In the genomic region with DNA sequence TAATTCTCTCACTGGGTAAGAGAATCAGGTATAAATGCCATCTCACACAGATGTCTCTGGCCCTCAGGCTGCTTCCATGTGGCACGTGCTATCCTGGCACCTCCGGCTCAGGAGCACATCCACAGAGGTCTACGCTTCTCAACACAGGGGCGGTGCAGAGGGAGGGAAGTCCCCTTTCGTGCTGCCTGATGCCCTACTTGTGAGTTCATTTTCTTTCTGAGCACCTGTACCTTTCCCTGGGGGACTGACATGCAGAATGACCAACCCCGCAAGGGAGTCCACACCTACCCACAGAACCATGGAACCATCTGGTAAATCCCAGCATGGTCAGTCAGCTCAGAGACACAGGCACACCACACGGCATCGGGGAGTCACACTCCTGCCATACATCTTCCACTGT, we compare ENCODE assay signal across 11 cellular contexts.
DNase-seq lines count a peak whose midpoint lies in the region; ATAC-seq and TF ChIP-seq lines count a peak whose summit lies in the region.
"Had no signal": no experiment of that assay in that cellular context is flagged by ENCODE, and none has a peak within 500 bp of the region (broad histone marks: within the 10 kb centered on the region; RNA-seq: fewer than 3 reads in every experiment).

No MANE protein-coding gene starts in this region.

- H3K4me1 Mint-ChIP-seq in activated T-cell treated with anti-CD3 and anti-CD28 coated beads, Interleukin-2, amount 50 U/mL, for 72 hours (ENCODE audit: low read depth): peaks cover 40% of the 10 kb centered on the region
- peaks cover 44% of the 10 kb centered on the region for H3K4me1 Mint-ChIP-seq in activated naive CD8-positive, alpha-beta T cell (ENCODE audit: low read depth)
- peaks cover 68% of the 10 kb centered on the region for H3K4me1 Mint-ChIP-seq in stimulated activated memory B cell treated with anti-CD40 and anti-IgM and Interleukin-4, amounts not matched to agents 10 μg/mL and 1 μg/mL and 100 μg/mL, for 72 hours
- peaks cover 19% of the 10 kb centered on the region for H3K4me1 Mint-ChIP-seq in nephron progenitor cell

- no peaks in the 10 kb centered on the region for H3K27me3 Mint-ChIP-seq in activated T-cell treated with anti-CD3 and anti-CD28 coated beads, Interleukin-2, amount 50 U/mL, for 72 hours (ENCODE audit: low read depth)
- H3K27me3 Mint-ChIP-seq in activated naive CD8-positive, alpha-beta T cell: no peaks in the 10 kb centered on the region
- H3K27me3 Mint-ChIP-seq in stimulated activated memory B cell treated with anti-CD40 and anti-IgM and Interleukin-4, amounts not matched to agents 10 μg/mL and 1 μg/mL and 100 μg/mL, for 72 hours: no peaks in the 10 kb centered on the region
- H3K27me3 Mint-ChIP-seq in nephron progenitor cell (ENCODE audit: low read depth, poor library complexity): no peaks in the 10 kb centered on the region

- H3K9me3 Mint-ChIP-seq in activated T-cell treated with anti-CD3 and anti-CD28 coated beads, Interleukin-2, amount 50 U/mL, for 72 hours: no peaks in the 10 kb centered on the region
- no peaks in the 10 kb centered on the region for H3K9me3 Mint-ChIP-seq in activated naive CD8-positive, alpha-beta T cell (ENCODE audit: low read depth)
- no peaks in the 10 kb centered on the region for H3K9me3 Mint-ChIP-seq in stimulated activated memory B cell treated with anti-CD40 and anti-IgM and Interleukin-4, amounts not matched to agents 10 μg/mL and 1 μg/mL and 100 μg/mL, for 72 hours
- H3K9me3 Mint-ChIP-seq in nephron progenitor cell: no peaks in the 10 kb centered on the region

- DNase-seq in activated T-cell treated with anti-CD3 and anti-CD28 coated beads, Interleukin-2, amount 50 U/mL, for 72 hours: no peak
- DNase-seq in activated T-cell treated with anti-CD3 and anti-CD28 coated beads, Interleukin-2, amount 50 U/mL, for 48 hours: no peak
- no peak for DNase-seq in HPDE6-E6E7 (ENCODE audit: extremely low spot score)
- DNase-seq in NK-92 (lab: John Stamatoyannopoulos, UW; ENCODE audit: unreplicated experiment): no peak
- DNase-seq in nephron progenitor cell: no peak
- DNase-seq: ACHN, KBM-7, kidney had no signal

- ATAC-seq in activated T-cell treated with anti-CD3 and anti-CD28 coated beads, Interleukin-2, amount 50 U/mL, for 72 hours (replicated peaks in 1 of 2): no peak
- peak; percentile 51 for ATAC-seq in HG02610 (IDR thresholded peaks at IDR 0.05; ENCODE audit: unreplicated experiment)
- peak; percentile 80 for ATAC-seq in stimulated activated memory B cell treated with anti-CD40 and anti-IgM and Interleukin-4, amounts not matched to agents 10 μg/mL and 1 μg/mL and 100 μg/mL, for 72 hours

- no peak overlapping the region for H3K4me3 Mint-ChIP-seq in activated T-cell treated with anti-CD3 and anti-CD28 coated beads, Interleukin-2, amount 50 U/mL, for 72 hours
- H3K4me3 Mint-ChIP-seq in activated naive CD8-positive, alpha-beta T cell: no peak overlapping the region
- peak overlapping the region; percentile 40 for H3K4me3 Mint-ChIP-seq in stimulated activated memory B cell treated with anti-CD40 and anti-IgM and Interleukin-4, amounts not matched to agents 10 μg/mL and 1 μg/mL and 100 μg/mL, for 72 hours
- no peak overlapping the region for H3K4me3 Mint-ChIP-seq in nephron progenitor cell

- TF ChIP-seq CTCF in nephron progenitor cell (IDR thresholded peaks at IDR 0.05): no peak

- peaks cover 0 to 1% of the 10 kb centered on the region in 2 donors for H3K36me3 Mint-ChIP-seq in activated T-cell treated with anti-CD3 and anti-CD28 coated beads, Interleukin-2, amount 50 U/mL, for 72 hours (ENCODE audit: insufficient read depth in 2 of 2)
- peaks cover 12% of the 10 kb centered on the region for H3K36me3 Mint-ChIP-seq in activated naive CD8-positive, alpha-beta T cell
- H3K36me3 Mint-ChIP-seq in stimulated activated memory B cell treated with anti-CD40 and anti-IgM and Interleukin-4, amounts not matched to agents 10 μg/mL and 1 μg/mL and 100 μg/mL, for 72 hours: peaks cover 18% of the 10 kb centered on the region
- H3K36me3 Mint-ChIP-seq in nephron progenitor cell (ENCODE audit: low read depth): peaks cover 45% of the 10 kb centered on the region

- H3K27ac Mint-ChIP-seq in activated T-cell treated with anti-CD3 and anti-CD28 coated beads, Interleukin-2, amount 50 U/mL, for 72 hours: peak overlapping the region; percentile 3
- peak overlapping the region; percentile 91 for H3K27ac Mint-ChIP-seq in activated naive CD8-positive, alpha-beta T cell
- H3K27ac Mint-ChIP-seq in stimulated activated memory B cell treated with anti-CD40 and anti-IgM and Interleukin-4, amounts not matched to agents 10 μg/mL and 1 μg/mL and 100 μg/mL, for 72 hours: peak overlapping the region; percentile 91
- no peak overlapping the region for H3K27ac Mint-ChIP-seq in nephron progenitor cell

Comparison
In these comparisons a context has a peak if more than half of its experiments do, and no peak if none do; other contexts are left out.
1. ATAC-seq: peak in HG02610 (single experiment) and stimulated activated memory B cell treated with anti-CD40 and anti-IgM and Interleukin-4, amounts not matched to agents 10 μg/mL and 1 μg/mL and 100 μg/mL, for 72 hours (single experiment); none in activated T-cell treated with anti-CD3 and anti-CD28 coated beads, Interleukin-2, amount 50 U/mL, for 72 hours (0 of 2).